ENCODE assay signal across 14 cellular contexts in genomic region chr3:104388624-104389023, GRCh38.
DNase-seq lines count a peak whose midpoint lies in the region; ATAC-seq and TF ChIP-seq lines count a peak whose summit lies in the region.
"Had no signal": no experiment of that assay in that cellular context is flagged by ENCODE, and none has a peak within 500 bp of the region (broad histone marks: within the 10 kb centered on the region; RNA-seq: fewer than 3 reads in every experiment).

No MANE protein-coding gene starts in this region.

- no peak overlapping the region for H3K27ac ChIP-seq in brain microvascular endothelial cell
- no peak overlapping the region for H3K27ac ChIP-seq in smooth muscle cell (ENCODE audit: low read depth)
- H3K27ac ChIP-seq: adrenal gland, psoas muscle, tibial artery had no signal

- ATAC-seq in activated CD8-positive, alpha-beta T cell treated with anti-CD3 and anti-CD28 coated beads, Interleukin-2, amount 10 ng/mL, durations not matched to agents 7 days and 5 days = no peak
- ATAC-seq: CD8-positive, alpha-beta T cell; HCT116; psoas muscle had no signal

- H3K4me2 ChIP-seq in smooth muscle cell = no peak overlapping the region

- H3K9me3 ChIP-seq in smooth muscle cell (replicated peaks; ENCODE audit: low read depth) = no peaks in the 10 kb centered on the region
- H3K9me3 ChIP-seq: adrenal gland, psoas muscle, tibial artery had no signal

- H3K27me3 Mint-ChIP-seq in activated CD8-positive, alpha-beta T cell treated with anti-CD3 and anti-CD28 coated beads, Interleukin-2, amount 10 ng/mL, durations not matched to agents 7 days and 5 days (ENCODE audit: low read depth) = no peaks in the 10 kb centered on the region

- no peak overlapping the region for H2AFZ ChIP-seq in smooth muscle cell (ENCODE audit: low read depth)

- H3K4me3 ChIP-seq in brain microvascular endothelial cell (ENCODE audit: low read depth, low read length) = no peak overlapping the region
- H3K4me3 ChIP-seq in smooth muscle cell = no peak overlapping the region
- H3K4me3 ChIP-seq: adrenal gland, psoas muscle, tibial artery had no signal

- no peaks in the 10 kb centered on the region for H3K36me3 Mint-ChIP-seq in activated CD8-positive, alpha-beta T cell treated with anti-CD3 and anti-CD28 coated beads, Interleukin-2, amount 10 ng/mL, durations not matched to agents 7 days and 5 days (ENCODE audit: low read depth)
- H3K36me3 Mint-ChIP-seq: CD8-positive, alpha-beta T cell had no signal

- no peaks in the 10 kb centered on the region for H3K4me1 Mint-ChIP-seq in activated CD8-positive, alpha-beta T cell treated with anti-CD3 and anti-CD28 coated beads, Interleukin-2, amount 10 ng/mL, durations not matched to agents 7 days and 5 days (ENCODE audit: low read depth)

- H3K4me1 ChIP-seq in smooth muscle cell (ENCODE audit: low read depth) = no peaks in the 10 kb centered on the region
- H3K4me1 ChIP-seq: adrenal gland, psoas muscle, tibial artery had no signal

- no peak overlapping the region for H3K9ac ChIP-seq in smooth muscle cell (ENCODE audit: low read depth)

- CTCF ChIA-PET in activated CD8-positive, alpha-beta T cell treated with anti-CD3 and anti-CD28 coated beads, Interleukin-2, amount 10 ng/mL, durations not matched to agents 7 days and 5 days (lab: Charles Lee) = no interaction called here

- H3K27me3 ChIP-seq in brain microvascular endothelial cell (replicated peaks) = no peaks in the 10 kb centered on the region
- no peaks in the 10 kb centered on the region for H3K27me3 ChIP-seq in smooth muscle cell (ENCODE audit: low read depth)
- H3K27me3 ChIP-seq: adrenal gland, tibial artery had no signal

- in situ Hi-C loops in brain microvascular endothelial cell (cut with HindIII; ENCODE audit: low pct_ligation_motif_present, low sequenced_read_pairs) = no loop called here

- H3K36me3 ChIP-seq in brain microvascular endothelial cell (replicated peaks) (no peaks in the 10 kb centered on the region), smooth muscle cell (ENCODE audit: low read depth) (no peaks in the 10 kb centered on the region)
- H3K36me3 ChIP-seq: adrenal gland, tibial artery had no signal

- H4K20me1 ChIP-seq in smooth muscle cell (ENCODE audit: low read depth) = no peaks in the 10 kb centered on the region

- H3K27ac Mint-ChIP-seq in activated CD8-positive, alpha-beta T cell treated with anti-CD3 and anti-CD28 coated beads, Interleukin-2, amount 10 ng/mL, durations not matched to agents 7 days and 5 days = no peak overlapping the region
- H3K27ac Mint-ChIP-seq: CD8-positive, alpha-beta T cell had no signal

- POLR2A ChIA-PET in activated CD8-positive, alpha-beta T cell treated with anti-CD3 and anti-CD28 coated beads, Interleukin-2, amount 10 ng/mL, durations not matched to agents 7 days and 5 days (lab: Charles Lee) = no interaction called here

- TF ChIP-seq CTCF in brain microvascular endothelial cell (IDR thresholded peaks at IDR 0.05; ENCODE audit: low read depth, low read length, missing control alignments) (no peak), smooth muscle cell (IDR thresholded peaks at IDR 0.05; ENCODE audit: borderline replicate concordance, insufficient read depth, poor library complexity, severe bottlenecking) (no peak)

- H3K4me3 Mint-ChIP-seq in activated CD8-positive, alpha-beta T cell treated with anti-CD3 and anti-CD28 coated beads, Interleukin-2, amount 10 ng/mL, durations not matched to agents 7 days and 5 days = no peak overlapping the region
- H3K4me3 Mint-ChIP-seq: CD8-positive, alpha-beta T cell had no signal

- H3F3A ChIP-seq in smooth muscle cell (ENCODE audit: low read depth) = no peaks in the 10 kb centered on the region

- no peaks in the 10 kb centered on the region for H3K79me2 ChIP-seq in smooth muscle cell (ENCODE audit: low read depth)

- H3K9me3 Mint-ChIP-seq in activated CD8-positive, alpha-beta T cell treated with anti-CD3 and anti-CD28 coated beads, Interleukin-2, amount 10 ng/mL, durations not matched to agents 7 days and 5 days (ENCODE audit: insufficient read depth) = peaks cover 4% of the 10 kb centered on the region

- peak; percentile 5 for DNase-seq in NCI-H2029 (lab: John Stamatoyannopoulos, UW)
- no peak for DNase-seq in NCI-H2029 treated with DMSO at 0.1 percent for 48 hours (lab: John Stamatoyannopoulos, UW)
- peak; percentile 69 for DNase-seq in NCI-H2081 treated with DMSO at 0.1 percent for 48 hours (lab: John Stamatoyannopoulos, UW)
- peak; percentile 58 for DNase-seq in brain microvascular endothelial cell
- DNase-seq in myocyte (ENCODE audit: low read depth) = peak; percentile 24
- DNase-seq in smooth muscle cell (lab: John Stamatoyannopoulos, UW; ENCODE audit: unreplicated experiment) = no peak
- no peak for DNase-seq in activated CD8-positive, alpha-beta T cell treated with anti-CD3 and anti-CD28 coated beads, Interleukin-2, amount 10 ng/mL, durations not matched to agents 7 days and 5 days
- DNase-seq in activated gamma-delta T cell treated with Interleukin-2 at 50 U/mL for 16 hours = no peak
- DNase-seq: adrenal gland; CD8-positive, alpha-beta T cell; islet precursor cell; psoas muscle; tibial artery had no signal

Comparison
In these comparisons a context has a peak if more than half of its experiments do, and no peak if none do; other contexts are left out.
1. DNase-seq: peak in NCI-H2029 (single experiment), NCI-H2081 treated with DMSO at 0.1 percent for 48 hours (single experiment), brain microvascular endothelial cell (single experiment) and myocyte (single experiment); none in NCI-H2029 treated with DMSO at 0.1 percent for 48 hours (single experiment), smooth muscle cell (single experiment), activated CD8-positive, alpha-beta T cell treated with anti-CD3 and anti-CD28 coated beads, Interleukin-2, amount 10 ng/mL, durations not matched to agents 7 days and 5 days (single experiment) and activated gamma-delta T cell treated with Interleukin-2 at 50 U/mL for 16 hours (single experiment).